ENCODE assay signal across 1 cellular context in the genomic region with DNA sequence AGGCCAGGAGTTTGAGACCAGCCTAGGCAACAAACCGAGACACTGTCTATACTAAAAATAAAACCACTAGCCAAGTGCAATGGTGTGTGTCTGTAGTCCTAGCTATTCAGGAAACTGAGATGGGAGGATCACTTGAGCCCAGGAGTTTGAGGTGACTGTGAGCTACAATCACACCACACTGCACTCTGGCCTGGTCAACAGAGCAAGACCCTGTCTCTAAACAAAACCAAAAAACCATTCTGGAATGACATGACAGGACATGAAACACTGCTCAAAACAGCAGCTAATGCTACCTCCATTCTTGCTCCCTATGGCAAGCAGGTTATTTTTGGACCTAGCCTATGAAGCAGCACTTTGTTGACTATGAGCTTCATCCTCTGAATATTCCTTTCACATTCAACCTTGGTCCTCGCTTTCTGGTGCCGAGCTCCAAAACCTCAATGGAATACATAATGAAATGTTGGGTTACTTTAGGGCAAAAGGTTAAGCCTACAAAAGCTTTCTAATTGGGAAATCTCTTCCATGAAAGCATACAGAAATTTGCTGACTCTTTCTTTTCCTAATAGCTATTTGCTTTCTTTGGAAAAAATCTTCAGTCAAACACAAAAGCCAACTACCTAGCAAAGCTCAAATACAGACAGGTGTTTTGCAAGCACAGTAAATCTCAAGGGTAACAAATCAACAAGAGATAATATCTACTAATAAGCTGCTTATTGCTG.
A peak's percentile ranks its signal among the peaks of the same experiment; 100 is the strongest.
TF ChIP-seq lines count a peak whose summit lies in the region.

No MANE protein-coding gene starts in this region.

TF ChIP-seq in HepG2, 621 proteins besides CTCF, POLR2A, EP300 and RAD21 (continued from another document and continues in another):
- TF ChIP-seq ZFP1 (CRISPR knock-in tag; IDR thresholded peaks at IDR 0.05) (peak; percentile 29; the same call in 1 of the 2 replicates), GABPA (IDR thresholded peaks at IDR 0.05; ENCODE audit: low read depth, low read length) (no peak), GABPA (CRISPR knock-in tag; IDR thresholded peaks at IDR 0.05; ENCODE audit: low read depth) (no peak), FOSL1 (CRISPR knock-in tag; IDR thresholded peaks at IDR 0.05; ENCODE audit: borderline replicate concordance) (peak; percentile 47; the same call in 1 of the 2 replicates), THAP11 (CRISPR knock-in tag; IDR thresholded peaks at IDR 0.05) (peak; percentile 52; the same call in 1 of the 2 replicates), MAFG (CRISPR knock-in tag; IDR thresholded peaks at IDR 0.05) (peak; percentile 72; the same call in 1 of the 2 replicates), ZNF543 (CRISPR knock-in tag; IDR thresholded peaks at IDR 0.05) (0 out of 2 replicates have a peak, but pooled peaks have one; percentile 36), ZNF605 (CRISPR knock-in tag; IDR thresholded peaks at IDR 0.05) (no peak), ISL2 (CRISPR knock-in tag; IDR thresholded peaks at IDR 0.05) (peak; percentile 98), TBX3 (IDR thresholded peaks at IDR 0.05; ENCODE audit: borderline replicate concordance) (peak; percentile 70; the same call in 1 of the 2 replicates), NFKB2 (CRISPR knock-in tag; IDR thresholded peaks at IDR 0.05; ENCODE audit: borderline replicate concordance) (no peak), CEBPG (CRISPR knock-in tag; IDR thresholded peaks at IDR 0.05) (peak; percentile 83), CREM (IDR thresholded peaks at IDR 0.05) (peak; percentile 90), CREM (CRISPR knock-in tag; IDR thresholded peaks at IDR 0.05) (no peak), ZFYVE20 (CRISPR knock-in tag; IDR thresholded peaks at IDR 0.05; ENCODE audit: borderline replicate concordance, low read depth) (no peak), POLR2AphosphoS2 (IDR thresholded peaks at IDR 0.05; ENCODE audit: low read depth, low read length) (0 out of 2 replicates have a peak, but pooled peaks have one; percentile 12), PRMT3 (CRISPR knock-in tag; IDR thresholded peaks at IDR 0.05; ENCODE audit: borderline replicate concordance, low read depth) (no peak), ZMYM2 (CRISPR knock-in tag; IDR thresholded peaks at IDR 0.05) (peak; percentile 38; the same call in 1 of the 2 replicates), KDM3A (CRISPR knock-in tag; IDR thresholded peaks at IDR 0.05; ENCODE audit: low read depth) (no peak; the same call in 1 of the 2 replicates), ZNF761 (CRISPR knock-in tag; conservative IDR thresholded peaks at IDR 0.05) (no peak), ZNF556 (CRISPR knock-in tag; IDR thresholded peaks at IDR 0.05; ENCODE audit: borderline replicate concordance) (no peak)
- TF ChIP-seq, protein P1, sequence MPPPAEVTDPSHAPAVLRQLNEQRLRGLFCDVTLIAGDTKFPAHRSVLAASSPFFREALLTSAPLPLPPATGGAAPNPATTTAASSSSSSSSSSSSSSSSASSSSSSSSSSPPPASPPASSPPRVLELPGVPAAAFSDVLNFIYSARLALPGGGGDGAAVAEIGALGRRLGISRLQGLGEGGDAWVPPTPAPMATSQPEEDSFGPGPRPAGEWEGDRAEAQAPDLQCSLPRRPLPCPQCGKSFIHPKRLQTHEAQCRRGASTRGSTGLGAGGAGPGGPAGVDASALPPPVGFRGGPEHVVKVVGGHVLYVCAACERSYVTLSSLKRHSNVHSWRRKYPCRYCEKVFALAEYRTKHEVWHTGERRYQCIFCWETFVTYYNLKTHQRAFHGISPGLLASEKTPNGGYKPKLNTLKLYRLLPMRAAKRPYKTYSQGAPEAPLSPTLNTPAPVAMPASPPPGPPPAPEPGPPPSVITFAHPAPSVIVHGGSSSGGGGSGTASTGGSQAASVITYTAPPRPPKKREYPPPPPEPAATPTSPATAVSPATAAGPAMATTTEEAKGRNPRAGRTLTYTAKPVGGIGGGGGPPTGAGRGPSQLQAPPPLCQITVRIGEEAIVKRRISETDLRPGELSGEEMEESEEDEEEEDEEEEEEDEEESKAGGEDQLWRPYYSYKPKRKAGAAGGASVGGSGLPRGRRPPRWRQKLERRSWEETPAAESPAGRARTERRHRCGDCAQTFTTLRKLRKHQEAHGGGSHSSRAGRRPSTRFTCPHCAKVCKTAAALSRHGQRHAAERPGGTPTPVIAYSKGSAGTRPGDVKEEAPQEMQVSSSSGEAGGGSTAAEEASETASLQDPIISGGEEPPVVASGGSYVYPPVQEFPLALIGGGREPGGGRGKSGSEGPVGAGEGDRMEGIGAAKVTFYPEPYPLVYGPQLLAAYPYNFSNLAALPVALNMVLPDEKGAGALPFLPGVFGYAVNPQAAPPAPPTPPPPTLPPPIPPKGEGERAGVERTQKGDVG (CRISPR knock-in tag; IDR thresholded peaks at IDR 0.05; ENCODE audit: borderline replicate concordance) = no peak
- TF ChIP-seq, protein P2, sequence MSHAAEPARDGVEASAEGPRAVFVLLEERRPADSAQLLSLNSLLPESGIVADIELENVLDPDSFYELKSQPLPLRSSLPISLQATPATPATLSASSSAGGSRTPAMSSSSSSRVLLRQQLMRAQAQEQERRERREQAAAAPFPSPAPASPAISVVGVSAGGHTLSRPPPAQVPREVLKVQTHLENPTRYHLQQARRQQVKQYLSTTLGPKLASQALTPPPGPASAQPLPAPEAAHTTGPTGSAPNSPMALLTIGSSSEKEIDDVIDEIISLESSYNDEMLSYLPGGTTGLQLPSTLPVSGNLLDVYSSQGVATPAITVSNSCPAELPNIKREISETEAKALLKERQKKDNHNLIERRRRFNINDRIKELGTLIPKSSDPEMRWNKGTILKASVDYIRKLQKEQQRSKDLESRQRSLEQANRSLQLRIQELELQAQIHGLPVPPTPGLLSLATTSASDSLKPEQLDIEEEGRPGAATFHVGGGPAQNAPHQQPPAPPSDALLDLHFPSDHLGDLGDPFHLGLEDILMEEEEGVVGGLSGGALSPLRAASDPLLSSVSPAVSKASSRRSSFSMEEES (CRISPR knock-in tag; IDR thresholded peaks at IDR 0.05) = 0 out of 2 replicates have a peak, but pooled peaks have one; percentile 26
- TF ChIP-seq, protein P3, sequence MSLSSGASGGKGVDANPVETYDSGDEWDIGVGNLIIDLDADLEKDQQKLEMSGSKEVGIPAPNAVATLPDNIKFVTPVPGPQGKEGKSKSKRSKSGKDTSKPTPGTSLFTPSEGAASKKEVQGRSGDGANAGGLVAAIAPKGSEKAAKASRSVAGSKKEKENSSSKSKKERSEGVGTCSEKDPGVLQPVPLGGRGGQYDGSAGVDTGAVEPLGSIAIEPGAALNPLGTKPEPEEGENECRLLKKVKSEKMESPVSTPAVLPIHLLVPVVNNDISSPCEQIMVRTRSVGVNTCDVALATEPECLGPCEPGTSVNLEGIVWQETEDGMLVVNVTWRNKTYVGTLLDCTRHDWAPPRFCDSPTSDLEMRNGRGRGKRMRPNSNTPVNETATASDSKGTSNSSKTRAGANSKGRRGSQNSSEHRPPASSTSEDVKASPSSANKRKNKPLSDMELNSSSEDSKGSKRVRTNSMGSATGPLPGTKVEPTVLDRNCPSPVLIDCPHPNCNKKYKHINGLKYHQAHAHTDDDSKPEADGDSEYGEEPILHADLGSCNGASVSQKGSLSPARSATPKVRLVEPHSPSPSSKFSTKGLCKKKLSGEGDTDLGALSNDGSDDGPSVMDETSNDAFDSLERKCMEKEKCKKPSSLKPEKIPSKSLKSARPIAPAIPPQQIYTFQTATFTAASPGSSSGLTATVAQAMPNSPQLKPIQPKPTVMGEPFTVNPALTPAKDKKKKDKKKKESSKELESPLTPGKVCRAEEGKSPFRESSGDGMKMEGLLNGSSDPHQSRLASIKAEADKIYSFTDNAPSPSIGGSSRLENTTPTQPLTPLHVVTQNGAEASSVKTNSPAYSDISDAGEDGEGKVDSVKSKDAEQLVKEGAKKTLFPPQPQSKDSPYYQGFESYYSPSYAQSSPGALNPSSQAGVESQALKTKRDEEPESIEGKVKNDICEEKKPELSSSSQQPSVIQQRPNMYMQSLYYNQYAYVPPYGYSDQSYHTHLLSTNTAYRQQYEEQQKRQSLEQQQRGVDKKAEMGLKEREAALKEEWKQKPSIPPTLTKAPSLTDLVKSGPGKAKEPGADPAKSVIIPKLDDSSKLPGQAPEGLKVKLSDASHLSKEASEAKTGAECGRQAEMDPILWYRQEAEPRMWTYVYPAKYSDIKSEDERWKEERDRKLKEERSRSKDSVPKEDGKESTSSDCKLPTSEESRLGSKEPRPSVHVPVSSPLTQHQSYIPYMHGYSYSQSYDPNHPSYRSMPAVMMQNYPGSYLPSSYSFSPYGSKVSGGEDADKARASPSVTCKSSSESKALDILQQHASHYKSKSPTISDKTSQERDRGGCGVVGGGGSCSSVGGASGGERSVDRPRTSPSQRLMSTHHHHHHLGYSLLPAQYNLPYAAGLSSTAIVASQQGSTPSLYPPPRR (CRISPR knock-in tag; IDR thresholded peaks at IDR 0.05; ENCODE audit: borderline replicate concordance) = peak; percentile 97
- TF ChIP-seq, protein P4, sequence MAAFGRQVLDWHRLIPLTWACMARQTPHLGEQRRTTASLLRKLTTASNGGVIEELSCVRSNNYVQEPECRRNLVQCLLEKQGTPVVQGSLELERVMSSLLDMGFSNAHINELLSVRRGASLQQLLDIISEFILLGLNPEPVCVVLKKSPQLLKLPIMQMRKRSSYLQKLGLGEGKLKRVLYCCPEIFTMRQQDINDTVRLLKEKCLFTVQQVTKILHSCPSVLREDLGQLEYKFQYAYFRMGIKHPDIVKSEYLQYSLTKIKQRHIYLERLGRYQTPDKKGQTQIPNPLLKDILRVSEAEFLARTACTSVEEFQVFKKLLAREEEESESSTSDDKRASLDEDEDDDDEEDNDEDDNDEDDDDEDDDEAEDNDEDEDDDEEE (CRISPR knock-in tag; IDR thresholded peaks at IDR 0.05) = 0 out of 2 replicates have a peak, but pooled peaks have one; percentile 28
- TF ChIP-seq, protein P5, sequence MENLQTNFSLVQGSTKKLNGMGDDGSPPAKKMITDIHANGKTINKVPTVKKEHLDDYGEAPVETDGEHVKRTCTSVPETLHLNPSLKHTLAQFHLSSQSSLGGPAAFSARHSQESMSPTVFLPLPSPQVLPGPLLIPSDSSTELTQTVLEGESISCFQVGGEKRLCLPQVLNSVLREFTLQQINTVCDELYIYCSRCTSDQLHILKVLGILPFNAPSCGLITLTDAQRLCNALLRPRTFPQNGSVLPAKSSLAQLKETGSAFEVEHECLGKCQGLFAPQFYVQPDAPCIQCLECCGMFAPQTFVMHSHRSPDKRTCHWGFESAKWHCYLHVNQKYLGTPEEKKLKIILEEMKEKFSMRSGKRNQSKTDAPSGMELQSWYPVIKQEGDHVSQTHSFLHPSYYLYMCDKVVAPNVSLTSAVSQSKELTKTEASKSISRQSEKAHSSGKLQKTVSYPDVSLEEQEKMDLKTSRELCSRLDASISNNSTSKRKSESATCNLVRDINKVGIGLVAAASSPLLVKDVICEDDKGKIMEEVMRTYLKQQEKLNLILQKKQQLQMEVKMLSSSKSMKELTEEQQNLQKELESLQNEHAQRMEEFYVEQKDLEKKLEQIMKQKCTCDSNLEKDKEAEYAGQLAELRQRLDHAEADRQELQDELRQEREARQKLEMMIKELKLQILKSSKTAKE (CRISPR knock-in tag; IDR thresholded peaks at IDR 0.05; ENCODE audit: borderline replicate concordance) = peak; percentile 58; the same call in 1 of the 2 replicates
- TF ChIP-seq, protein P6, sequence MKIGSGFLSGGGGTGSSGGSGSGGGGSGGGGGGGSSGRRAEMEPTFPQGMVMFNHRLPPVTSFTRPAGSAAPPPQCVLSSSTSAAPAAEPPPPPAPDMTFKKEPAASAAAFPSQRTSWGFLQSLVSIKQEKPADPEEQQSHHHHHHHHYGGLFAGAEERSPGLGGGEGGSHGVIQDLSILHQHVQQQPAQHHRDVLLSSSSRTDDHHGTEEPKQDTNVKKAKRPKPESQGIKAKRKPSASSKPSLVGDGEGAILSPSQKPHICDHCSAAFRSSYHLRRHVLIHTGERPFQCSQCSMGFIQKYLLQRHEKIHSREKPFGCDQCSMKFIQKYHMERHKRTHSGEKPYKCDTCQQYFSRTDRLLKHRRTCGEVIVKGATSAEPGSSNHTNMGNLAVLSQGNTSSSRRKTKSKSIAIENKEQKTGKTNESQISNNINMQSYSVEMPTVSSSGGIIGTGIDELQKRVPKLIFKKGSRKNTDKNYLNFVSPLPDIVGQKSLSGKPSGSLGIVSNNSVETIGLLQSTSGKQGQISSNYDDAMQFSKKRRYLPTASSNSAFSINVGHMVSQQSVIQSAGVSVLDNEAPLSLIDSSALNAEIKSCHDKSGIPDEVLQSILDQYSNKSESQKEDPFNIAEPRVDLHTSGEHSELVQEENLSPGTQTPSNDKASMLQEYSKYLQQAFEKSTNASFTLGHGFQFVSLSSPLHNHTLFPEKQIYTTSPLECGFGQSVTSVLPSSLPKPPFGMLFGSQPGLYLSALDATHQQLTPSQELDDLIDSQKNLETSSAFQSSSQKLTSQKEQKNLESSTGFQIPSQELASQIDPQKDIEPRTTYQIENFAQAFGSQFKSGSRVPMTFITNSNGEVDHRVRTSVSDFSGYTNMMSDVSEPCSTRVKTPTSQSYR (CRISPR knock-in tag; IDR thresholded peaks at IDR 0.05; ENCODE audit: borderline replicate concordance) = peak; percentile 33; the same call in 1 of the 2 replicates
- TF ChIP-seq, protein P7, sequence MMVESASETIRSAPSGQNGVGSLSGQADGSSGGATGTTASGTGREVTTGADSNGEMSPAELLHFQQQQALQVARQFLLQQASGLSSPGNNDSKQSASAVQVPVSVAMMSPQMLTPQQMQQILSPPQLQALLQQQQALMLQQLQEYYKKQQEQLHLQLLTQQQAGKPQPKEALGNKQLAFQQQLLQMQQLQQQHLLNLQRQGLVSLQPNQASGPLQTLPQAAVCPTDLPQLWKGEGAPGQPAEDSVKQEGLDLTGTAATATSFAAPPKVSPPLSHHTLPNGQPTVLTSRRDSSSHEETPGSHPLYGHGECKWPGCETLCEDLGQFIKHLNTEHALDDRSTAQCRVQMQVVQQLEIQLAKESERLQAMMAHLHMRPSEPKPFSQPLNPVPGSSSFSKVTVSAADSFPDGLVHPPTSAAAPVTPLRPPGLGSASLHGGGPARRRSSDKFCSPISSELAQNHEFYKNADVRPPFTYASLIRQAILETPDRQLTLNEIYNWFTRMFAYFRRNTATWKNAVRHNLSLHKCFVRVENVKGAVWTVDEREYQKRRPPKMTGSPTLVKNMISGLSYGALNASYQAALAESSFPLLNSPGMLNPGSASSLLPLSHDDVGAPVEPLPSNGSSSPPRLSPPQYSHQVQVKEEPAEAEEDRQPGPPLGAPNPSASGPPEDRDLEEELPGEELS (CRISPR knock-in tag; IDR thresholded peaks at IDR 0.05) = peak; percentile 87; the same call in 1 of the 2 replicates
- TF ChIP-seq, protein P8, sequence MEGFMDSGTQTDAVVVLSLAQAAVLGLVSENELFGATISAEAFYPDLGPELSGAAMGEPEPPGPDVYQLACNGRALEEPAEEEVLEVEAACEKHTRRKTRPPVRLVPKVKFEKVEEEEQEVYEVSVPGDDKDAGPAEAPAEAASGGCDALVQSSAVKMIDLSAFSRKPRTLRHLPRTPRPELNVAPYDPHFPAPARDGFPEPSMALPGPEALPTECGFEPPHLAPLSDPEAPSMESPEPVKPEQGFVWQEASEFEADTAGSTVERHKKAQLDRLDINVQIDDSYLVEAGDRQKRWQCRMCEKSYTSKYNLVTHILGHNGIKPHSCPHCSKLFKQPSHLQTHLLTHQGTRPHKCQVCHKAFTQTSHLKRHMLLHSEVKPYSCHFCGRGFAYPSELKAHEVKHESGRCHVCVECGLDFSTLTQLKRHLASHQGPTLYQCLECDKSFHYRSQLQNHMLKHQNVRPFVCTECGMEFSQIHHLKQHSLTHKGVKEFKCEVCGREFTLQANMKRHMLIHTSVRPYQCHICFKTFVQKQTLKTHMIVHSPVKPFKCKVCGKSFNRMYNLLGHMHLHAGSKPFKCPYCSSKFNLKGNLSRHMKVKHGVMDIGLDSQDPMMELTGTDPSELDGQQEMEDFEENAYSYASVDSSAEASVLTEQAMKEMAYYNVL (CRISPR knock-in tag; IDR thresholded peaks at IDR 0.05; ENCODE audit: borderline replicate concordance) = 0 out of 2 replicates have a peak, but pooled peaks have one; percentile 72
- TF ChIP-seq, protein P9, sequence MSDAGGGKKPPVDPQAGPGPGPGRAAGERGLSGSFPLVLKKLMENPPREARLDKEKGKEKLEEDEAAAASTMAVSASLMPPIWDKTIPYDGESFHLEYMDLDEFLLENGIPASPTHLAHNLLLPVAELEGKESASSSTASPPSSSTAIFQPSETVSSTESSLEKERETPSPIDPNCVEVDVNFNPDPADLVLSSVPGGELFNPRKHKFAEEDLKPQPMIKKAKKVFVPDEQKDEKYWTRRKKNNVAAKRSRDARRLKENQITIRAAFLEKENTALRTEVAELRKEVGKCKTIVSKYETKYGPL (CRISPR knock-in tag; IDR thresholded peaks at IDR 0.05) = no peak
